Comparison of ENCODE assay signal across 22 cellular contexts in the genomic region with DNA sequence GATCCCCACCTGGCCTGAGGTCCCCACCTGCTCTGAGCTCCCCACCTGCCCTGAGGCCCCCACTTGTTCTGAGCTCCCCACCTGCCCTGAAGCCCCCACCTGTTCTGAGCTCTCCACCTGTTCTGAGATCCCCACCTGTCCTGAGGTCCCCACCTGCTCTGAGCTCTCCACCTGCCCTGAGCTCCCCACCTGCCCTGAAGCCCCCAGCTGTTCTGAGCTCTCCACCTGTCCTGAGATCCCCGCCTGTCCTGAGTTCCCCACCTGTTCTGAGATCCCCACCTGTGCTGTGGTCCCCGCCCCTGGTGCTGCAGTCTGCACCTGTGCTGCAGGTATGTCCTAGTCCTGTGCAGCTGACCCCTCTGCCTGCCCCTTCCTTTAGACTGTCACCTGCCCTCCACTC.
DNase-seq lines count a peak whose midpoint lies in the region; ATAC-seq and TF ChIP-seq lines count a peak whose summit lies in the region.
"Had no signal": no experiment of that assay in that cellular context is flagged by ENCODE, and none has a peak within 500 bp of the region (broad histone marks: within the 10 kb centered on the region; RNA-seq: fewer than 3 reads in every experiment).

No MANE protein-coding gene starts in this region.

- H3K27ac Mint-ChIP-seq in endothelial cell (ENCODE audit: unreplicated experiment): no peak overlapping the region
- H3K27ac Mint-ChIP-seq: B cell had no signal

- H3K27ac ChIP-seq in right cardiac atrium (ENCODE audit: low read length): no peak overlapping the region
- H3K27ac ChIP-seq: A549, SJSA1 had no signal

- intact Hi-C loops in cardiac septum (cut with DNase I) (no loop called here), right cardiac atrium (cut with DNase I) (no loop called here), sciatic nerve (cut with DNase I) (no loop called here)

- no peak for ATAC-seq in right cardiac atrium
- no peak for ATAC-seq in sciatic nerve
- no peak for ATAC-seq in HG03354 (IDR thresholded peaks at IDR 0.05; ENCODE audit: poor library complexity, severe bottlenecking, unreplicated experiment)
- ATAC-seq: A549, K562, Panc1 had no signal

- H3K4me1 ChIP-seq in right cardiac atrium (ENCODE audit: control insufficient read depth, insufficient read depth, low read length): no peaks in the 10 kb centered on the region
- H3K4me1 ChIP-seq: A549, SJSA1 had no signal

- peak; percentile 60 for DNase-seq in cardiac septum (ENCODE audit: low spot score)
- DNase-seq in right cardiac atrium: no peak
- DNase-seq in endothelial cell (ENCODE audit: low spot score): no peak
- peak; percentile 38 for DNase-seq in sciatic nerve (ENCODE audit: low spot score)
- peak; percentile 22 for DNase-seq in ureter (ENCODE audit: low spot score)
- DNase-seq in activated CD4-positive, alpha-beta T cell treated with anti-CD3 and anti-CD28 coated beads, Interleukin-2, amount 50 U/mL, for 1 hour: no peak
- no peak for DNase-seq in NCI-H2196 (lab: John Stamatoyannopoulos, UW; ENCODE audit: unreplicated experiment)
- DNase-seq: DMS53; GDM1; MG63; NCI-H1417 treated with DMSO at 0.1 percent for 48 hours; NCI-H187; NCI-H2107; NCI-H510A; NCI-H774; NK-92 treated with Interleukin-12 subunit alpha and Interleukin-12 subunit beta, amount 100 ng/mL, for 24 hours had no signal

- H3K4me1 Mint-ChIP-seq in endothelial cell (ENCODE audit: unreplicated experiment): no peaks in the 10 kb centered on the region
- H3K4me1 Mint-ChIP-seq: B cell had no signal

- H3K4me3 Mint-ChIP-seq in endothelial cell (ENCODE audit: unreplicated experiment): peak overlapping the region; percentile 31
- H3K4me3 Mint-ChIP-seq: B cell had no signal

- H3K4me3 ChIP-seq in right cardiac atrium (ENCODE audit: low read length): no peak overlapping the region
- H3K4me3 ChIP-seq: A549, K562, MG63, SJSA1 had no signal

- no peaks in the 10 kb centered on the region for H3K9me3 ChIP-seq in right cardiac atrium (ENCODE audit: control insufficient read depth, low read length)
- H3K9me3 ChIP-seq: A549, MG63 had no signal

- H3K36me3 Mint-ChIP-seq in endothelial cell (ENCODE audit: low read depth, unreplicated experiment): peaks cover 23% of the 10 kb centered on the region

- H3K9me3 Mint-ChIP-seq in endothelial cell (ENCODE audit: unreplicated experiment): peaks cover 54% of the 10 kb centered on the region

- 43% methylated on average over 2 of the region's 2 CpGs for WGBS in right cardiac atrium

- H3K27me3 ChIP-seq in right cardiac atrium (ENCODE audit: control insufficient read depth, insufficient read depth): no peaks in the 10 kb centered on the region
- H3K27me3 ChIP-seq: MG63, SJSA1 had no signal

- TF ChIP-seq CTCF in endothelial cell (IDR thresholded peaks at IDR 0.05; ENCODE audit: unreplicated experiment): no peak

- peaks cover 17% of the 10 kb centered on the region for H3K27me3 Mint-ChIP-seq in endothelial cell (ENCODE audit: unreplicated experiment)
- H3K27me3 Mint-ChIP-seq: B cell had no signal

Comparison
In these comparisons a context has a peak if more than half of its experiments do, and no peak if none do; other contexts are left out.
1. DNase-seq: peak in cardiac septum (single experiment), sciatic nerve (single experiment) and ureter (single experiment); none in right cardiac atrium (0 of 3), endothelial cell (single experiment), activated CD4-positive, alpha-beta T cell treated with anti-CD3 and anti-CD28 coated beads, Interleukin-2, amount 50 U/mL, for 1 hour (single experiment) and NCI-H2196 (single experiment).